In genomic region chr2:53289309-53290006, GRCh38 we compare ENCODE assay signal across 1 cellular context.
TF ChIP-seq lines count a peak whose summit lies in the region.

No MANE protein-coding gene starts in this region.

TF ChIP-seq in HCT116, 20 proteins besides CTCF, POLR2A, EP300 and RAD21 (continued from another document):
- no peak for TF ChIP-seq REST (IDR thresholded peaks at IDR 0.05; ENCODE audit: low read depth)
